ENCODE assay signal across 13 cellular contexts in genomic region chr10:123287594-123288247, GRCh38.
DNase-seq lines count a peak whose midpoint lies in the region; TF ChIP-seq lines count a peak whose summit lies in the region.
"Had no signal": no experiment of that assay in that cellular context is flagged by ENCODE, and none has a peak within 500 bp of the region (broad histone marks: within the 10 kb centered on the region; RNA-seq: fewer than 3 reads in every experiment).

No MANE protein-coding gene starts in this region.

- peak overlapping the region; percentile 34 for H3K9ac ChIP-seq in smooth muscle cell (ENCODE audit: low read depth)

- H3K4me2 ChIP-seq in smooth muscle cell = no peak overlapping the region

- H3K4me1 ChIP-seq in smooth muscle cell (ENCODE audit: low read depth) (no peaks in the 10 kb centered on the region), suprapubic skin (peaks cover 2% of the 10 kb centered on the region)
- H3K4me1 ChIP-seq: Caco-2 had no signal

- peak overlapping the region; percentile 76 for H3K27ac Mint-ChIP-seq in activated naive CD8-positive, alpha-beta T cell treated with anti-CD3 and anti-CD28 coated beads for 36 hours

- TF ChIP-seq POLR2A in suprapubic skin (IDR thresholded peaks at IDR 0.05) = no peak

- H3K4me1 Mint-ChIP-seq in activated naive CD8-positive, alpha-beta T cell treated with anti-CD3 and anti-CD28 coated beads for 36 hours = peaks cover 9% of the 10 kb centered on the region

- no peak overlapping the region for H3K4me3 ChIP-seq in smooth muscle cell
- H3K4me3 ChIP-seq in suprapubic skin = no peak overlapping the region
- H3K4me3 ChIP-seq: lung, skin epidermis had no signal

- no peaks in the 10 kb centered on the region for H3F3A ChIP-seq in smooth muscle cell (ENCODE audit: low read depth)

- no peaks in the 10 kb centered on the region for H4K20me1 ChIP-seq in smooth muscle cell (ENCODE audit: low read depth)

- H3K27ac ChIP-seq in smooth muscle cell (ENCODE audit: low read depth) (peak overlapping the region; percentile 75), suprapubic skin (no peak overlapping the region)

- H3K27me3 ChIP-seq in smooth muscle cell (ENCODE audit: low read depth) (no peaks in the 10 kb centered on the region), suprapubic skin (no peaks in the 10 kb centered on the region)

- no peak for TF ChIP-seq CTCF in smooth muscle cell (IDR thresholded peaks at IDR 0.05; ENCODE audit: borderline replicate concordance, insufficient read depth, poor library complexity, severe bottlenecking)
- TF ChIP-seq CTCF in suprapubic skin (IDR thresholded peaks at IDR 0.05) = no peak

- H3K27me3 Mint-ChIP-seq in activated naive CD8-positive, alpha-beta T cell treated with anti-CD3 and anti-CD28 coated beads for 36 hours = no peaks in the 10 kb centered on the region

- in situ Hi-C loops in Caki2 (cut with HindIII; ENCODE audit: low pct_unique_long_range_greater_than_20kb, low sequenced_read_pairs) = no loop called here

- H3K4me3 Mint-ChIP-seq in activated naive CD8-positive, alpha-beta T cell treated with anti-CD3 and anti-CD28 coated beads for 36 hours = no peak overlapping the region

- H2AFZ ChIP-seq in smooth muscle cell (ENCODE audit: low read depth) = no peak overlapping the region

- H3K79me2 ChIP-seq in smooth muscle cell (ENCODE audit: low read depth) = no peaks in the 10 kb centered on the region

- peak; percentile 6 for DNase-seq in Caki2 (ENCODE audit: low read depth)
- DNase-seq in activated naive CD8-positive, alpha-beta T cell treated with anti-CD3 and anti-CD28 coated beads for 36 hours = peak; percentile 50
- no peak for DNase-seq in smooth muscle cell (lab: John Stamatoyannopoulos, UW; ENCODE audit: unreplicated experiment)
- no peak for DNase-seq in suprapubic skin (ENCODE audit: low spot score in 2 of 2)
- no peak for DNase-seq in Kasumi-1 (lab: John Stamatoyannopoulos, UW)
- no peak for DNase-seq in NOMO-1 treated with dmso at 0.1 percent for 144 hours (lab: John Stamatoyannopoulos, UW; ENCODE audit: unreplicated experiment)
- no peak for DNase-seq in middle frontal gyrus (ENCODE audit: extremely low spot score, low spot score)
- DNase-seq: activated gamma-delta T cell, Caco-2, NCI-H1436 treated with DMSO at 0.1 percent for 48 hours had no signal

- H3K9me3 Mint-ChIP-seq in activated naive CD8-positive, alpha-beta T cell treated with anti-CD3 and anti-CD28 coated beads for 36 hours = peaks cover 14% of the 10 kb centered on the region

- H3K36me3 ChIP-seq in smooth muscle cell (ENCODE audit: low read depth) (no peaks in the 10 kb centered on the region), suprapubic skin (no peaks in the 10 kb centered on the region)

- TF ChIP-seq EP300 in Ishikawa (IDR thresholded peaks at IDR 0.05; ENCODE audit: borderline replicate concordance) = peak; percentile 37; the same call in 1 of the 2 replicates
- no peak for TF ChIP-seq EP300 in suprapubic skin (IDR thresholded peaks at IDR 0.05)

- peaks cover 14% of the 10 kb centered on the region for H3K36me3 Mint-ChIP-seq in activated naive CD8-positive, alpha-beta T cell treated with anti-CD3 and anti-CD28 coated beads for 36 hours

- TF ChIP-seq RAD21 in Ishikawa (IDR thresholded peaks at IDR 0.05; ENCODE audit: low read depth) = no peak

- H3K9me3 ChIP-seq in smooth muscle cell (replicated peaks; ENCODE audit: low read depth) = no peaks in the 10 kb centered on the region
- H3K9me3 ChIP-seq in suprapubic skin = no peaks in the 10 kb centered on the region
- H3K9me3 ChIP-seq: Caco-2 had no signal

- WGBS in smooth muscle cell (ENCODE audit: low lambda C conversion rate) = 42% methylated on average over 4 of the region's 4 CpGs
- 62% methylated on average over 4 of the region's 4 CpGs for WGBS in suprapubic skin

TF ChIP-seq in Ishikawa, 13 proteins besides CTCF, POLR2A, EP300 and RAD21:
- no peak for TF ChIP-seq CREB1 (IDR thresholded peaks at IDR 0.05; ENCODE audit: low read depth)
- no peak for TF ChIP-seq REST (IDR thresholded peaks at IDR 0.05; ENCODE audit: low read depth)
- no peak for TF ChIP-seq CEBPB (IDR thresholded peaks at IDR 0.05)
- no peak for TF ChIP-seq ZBTB7A (IDR thresholded peaks at IDR 0.05; ENCODE audit: low read depth)
- no peak for TF ChIP-seq FOXM1 (IDR thresholded peaks at IDR 0.05; ENCODE audit: borderline replicate concordance, low read depth)
- TF ChIP-seq NFIC (IDR thresholded peaks at IDR 0.05) = no peak
- no peak for TF ChIP-seq EGR1 (IDR thresholded peaks at IDR 0.05)
- no peak for TF ChIP-seq MAX (IDR thresholded peaks at IDR 0.05)
TF ChIP-seq in Ishikawa: peak in this region for 0.

Comparison
In these comparisons a context has a peak if more than half of its experiments do, and no peak if none do; other contexts are left out.
1. DNase-seq: peak in Caki2 (single experiment) and activated naive CD8-positive, alpha-beta T cell treated with anti-CD3 and anti-CD28 coated beads for 36 hours (single experiment); none in smooth muscle cell (single experiment), suprapubic skin (0 of 2), Kasumi-1 (0 of 2), NOMO-1 treated with dmso at 0.1 percent for 144 hours (single experiment) and middle frontal gyrus (single experiment).